ENCODE assay signal across 24 cellular contexts in the genomic region with DNA sequence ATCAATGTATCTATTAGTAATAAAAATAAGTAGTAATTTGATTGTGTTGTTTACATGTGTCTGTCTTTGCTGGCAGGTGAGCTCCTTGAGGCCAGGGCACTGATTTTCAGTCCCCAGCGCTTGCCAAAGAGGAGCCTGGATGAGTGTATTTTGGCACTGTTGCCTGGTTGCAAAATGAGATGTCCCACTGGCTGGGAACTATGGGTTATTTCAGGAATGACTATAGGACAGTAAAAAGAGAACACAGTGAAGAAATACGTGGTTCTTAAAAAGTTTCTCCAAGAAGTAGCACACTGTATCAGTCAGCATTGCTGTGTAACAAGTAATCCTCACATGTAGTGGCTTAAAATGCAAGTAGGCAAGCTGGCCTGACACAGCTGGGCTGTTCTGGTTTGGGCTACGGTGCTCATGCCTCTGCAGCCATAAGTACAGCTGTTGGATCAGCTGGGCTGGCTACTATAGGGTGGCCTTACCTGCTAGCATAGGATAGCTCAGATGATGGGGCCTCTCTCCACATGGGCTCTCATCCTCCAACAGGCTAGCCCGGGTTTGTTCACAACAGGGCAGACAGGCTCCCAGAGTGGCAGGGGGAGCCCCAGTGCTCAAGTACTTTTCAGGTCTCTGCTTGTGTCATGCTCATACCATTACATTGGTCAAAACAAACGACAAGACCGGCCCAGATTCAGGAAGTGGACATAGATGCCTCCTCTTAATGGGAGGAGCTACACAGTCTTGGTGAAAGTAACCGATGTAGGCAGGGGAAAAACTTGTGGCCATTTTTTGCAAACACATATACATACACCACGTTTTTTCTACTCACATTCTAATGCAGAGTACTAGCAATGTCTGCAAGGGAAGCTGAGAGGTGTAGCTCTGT.
DNase-seq lines count a peak whose midpoint lies in the region; ATAC-seq, FAIRE-seq and TF ChIP-seq lines count a peak whose summit lies in the region.
"Had no signal": no experiment of that assay in that cellular context is flagged by ENCODE, and none has a peak within 500 bp of the region (broad histone marks: within the 10 kb centered on the region; RNA-seq: fewer than 3 reads in every experiment).

No MANE protein-coding gene starts in this region.

- peak overlapping the region; percentile 78 to 97 (median 92) for H3K27ac Mint-ChIP-seq in naive B cell
- H3K27ac Mint-ChIP-seq in stimulated activated naive B cell treated with anti-CD40 and anti-IgM and Interleukin-4, amounts not matched to agents 10 μg/mL and 1 μg/mL and 100 μg/mL, for 72 hours = peak overlapping the region; percentile 39
- H3K27ac Mint-ChIP-seq in activated T-cell treated with anti-CD3 and anti-CD28 coated beads, Interleukin-2, amount 50 U/mL, for 72 hours = no peak overlapping the region

- no peaks in the 10 kb centered on the region for H3K9me3 ChIP-seq in body of pancreas

- H3K4me1 ChIP-seq in body of pancreas = peaks cover 32% of the 10 kb centered on the region

- no peaks in the 10 kb centered on the region for H3K36me3 Mint-ChIP-seq in naive B cell
- H3K36me3 Mint-ChIP-seq in stimulated activated naive B cell treated with anti-CD40 and anti-IgM and Interleukin-4, amounts not matched to agents 10 μg/mL and 1 μg/mL and 100 μg/mL, for 72 hours = peaks cover 8 to 18% of the 10 kb centered on the region in 2 donors
- peaks cover 0 to 2% of the 10 kb centered on the region in 2 donors for H3K36me3 Mint-ChIP-seq in activated T-cell treated with anti-CD3 and anti-CD28 coated beads, Interleukin-2, amount 50 U/mL, for 72 hours (ENCODE audit: insufficient read depth in 2 of 2)
- H3K36me3 Mint-ChIP-seq: CD8-positive, alpha-beta memory T cell had no signal

- ATAC-seq in body of pancreas = no peak
- no peak for ATAC-seq in naive B cell (ENCODE audit: low read depth in 2 of 2)
- ATAC-seq in stimulated activated naive B cell treated with anti-CD40 and anti-IgM and Interleukin-4, amounts not matched to agents 10 μg/mL and 1 μg/mL and 100 μg/mL, for 72 hours (replicated peaks) = peak; percentile 53 to 59
- no peak for ATAC-seq in HG03342 (IDR thresholded peaks at IDR 0.05; ENCODE audit: unreplicated experiment)
- ATAC-seq in activated T-cell treated with anti-CD3 and anti-CD28 coated beads, Interleukin-2, amount 50 U/mL, for 72 hours (replicated peaks in 1 of 2) = no peak
- ATAC-seq: Panc1, SK-N-SH treated with all-trans-retinoic acid at 6 μM for 48 hours had no signal

- H3K36me3 ChIP-seq in body of pancreas (replicated peaks in 1 of 2; ENCODE audit: insufficient read depth in 1 of 2, low read depth in 2 of 2) = no peaks in the 10 kb centered on the region

- WGBS in body of pancreas, 2 donors = 92 to 93% methylated on average over 8 of the region's 8 CpGs

- peaks cover 0 to 1% (median 0%) of the 10 kb centered on the region in 7 donors for H3K9me3 Mint-ChIP-seq in naive B cell
- no peaks in the 10 kb centered on the region for H3K9me3 Mint-ChIP-seq in stimulated activated naive B cell treated with anti-CD40 and anti-IgM and Interleukin-4, amounts not matched to agents 10 μg/mL and 1 μg/mL and 100 μg/mL, for 72 hours
- H3K9me3 Mint-ChIP-seq in activated T-cell treated with anti-CD3 and anti-CD28 coated beads, Interleukin-2, amount 50 U/mL, for 72 hours = peaks cover 0 to 7% of the 10 kb centered on the region in 2 donors

- H3K27ac ChIP-seq in body of pancreas = peak overlapping the region in 3 of 4 donors; percentile 31 to 73 (median 36)
- H3K27ac ChIP-seq: C4-2B, HL-60 had no signal

- H3K4me3 ChIP-seq in body of pancreas = no peak overlapping the region

- DNase-seq in GM12891 (ENCODE audit: insufficient read length, low spot score) (no peak), body of pancreas (no peak), naive B cell (no peak), NOMO-1 treated with dmso at 0.1 percent for 144 hours (lab: John Stamatoyannopoulos, UW; ENCODE audit: unreplicated experiment) (no peak), HEK293T (ENCODE audit: extremely low spot score) (no peak)
- DNase-seq in stimulated activated naive B cell treated with anti-CD40 and anti-IgM and Interleukin-4, amounts not matched to agents 10 μg/mL and 1 μg/mL and 100 μg/mL, for 72 hours = no peak
- no peak for DNase-seq in activated T-cell treated with anti-CD3 and anti-CD28 coated beads, Interleukin-2, amount 50 U/mL, for 72 hours
- DNase-seq: ACHN; Calu3; CD8-positive, alpha-beta memory T cell; DMS153; GDM1; IMR-90; NCI-H1105; NCI-H146; NCI-H2029; NCI-H226; NCI-H510A treated with DMSO at 0.1 percent for 48 hours; NCI-H748 treated with DMSO at 0.1 percent for 48 hours had no signal

- no peak for FAIRE-seq in GM12891 (lab: Jason Lieb, UNC)

- intact Hi-C loops in body of pancreas (cut with DNase I) = no loop called here

- TF ChIP-seq CTCF in body of pancreas (IDR thresholded peaks at IDR 0.05) = no peak

- CTCF ChIA-PET in HEK293T (lab: Yijun Ruan, JAX) = interaction anchor here (0.5 to 1.2 kb wide), 4 partner anchors 58 to 631 kb away, joined by 3 to 4 read pairs (median 3); no protein-coding TSS in a partner anchor

- peak overlapping the region in 7 of 8 donors; percentile 25 to 84 (median 48) for H3K4me3 Mint-ChIP-seq in naive B cell
- no peak overlapping the region for H3K4me3 Mint-ChIP-seq in stimulated activated naive B cell treated with anti-CD40 and anti-IgM and Interleukin-4, amounts not matched to agents 10 μg/mL and 1 μg/mL and 100 μg/mL, for 72 hours
- H3K4me3 Mint-ChIP-seq in activated T-cell treated with anti-CD3 and anti-CD28 coated beads, Interleukin-2, amount 50 U/mL, for 72 hours = no peak overlapping the region
- H3K4me3 Mint-ChIP-seq: CD8-positive, alpha-beta memory T cell had no signal

- H3K27me3 Mint-ChIP-seq in naive B cell = no peaks in the 10 kb centered on the region
- H3K27me3 Mint-ChIP-seq in stimulated activated naive B cell treated with anti-CD40 and anti-IgM and Interleukin-4, amounts not matched to agents 10 μg/mL and 1 μg/mL and 100 μg/mL, for 72 hours = no peaks in the 10 kb centered on the region
- no peaks in the 10 kb centered on the region for H3K27me3 Mint-ChIP-seq in activated T-cell treated with anti-CD3 and anti-CD28 coated beads, Interleukin-2, amount 50 U/mL, for 72 hours (ENCODE audit: low read depth)
- H3K27me3 Mint-ChIP-seq: CD8-positive, alpha-beta memory T cell had no signal

- TF ChIP-seq POLR2A in GM12891 (IDR thresholded peaks at IDR 0.05; ENCODE audit: low read depth, low read length) (no peak), body of pancreas (IDR thresholded peaks at IDR 0.05) (no peak)

- POLR2A ChIA-PET in HEK293T (lab: Yijun Ruan, JAX) = no interaction called here

- peaks cover 46 to 72% (median 64%) of the 10 kb centered on the region in 3 donors for H3K4me1 Mint-ChIP-seq in naive B cell
- H3K4me1 Mint-ChIP-seq in stimulated activated naive B cell treated with anti-CD40 and anti-IgM and Interleukin-4, amounts not matched to agents 10 μg/mL and 1 μg/mL and 100 μg/mL, for 72 hours = peaks cover 41 to 64% of the 10 kb centered on the region in 2 donors
- H3K4me1 Mint-ChIP-seq in activated T-cell treated with anti-CD3 and anti-CD28 coated beads, Interleukin-2, amount 50 U/mL, for 72 hours (ENCODE audit: low read depth) = no peaks in the 10 kb centered on the region

- no peaks in the 10 kb centered on the region for H3K27me3 ChIP-seq in body of pancreas

TF ChIP-seq in GM12891, 5 proteins besides CTCF, POLR2A, EP300 and RAD21:
- TF ChIP-seq PAX5 (IDR thresholded peaks at IDR 0.05; ENCODE audit: insufficient read depth, low read length, severe bottlenecking) (no peak), SPI1 (IDR thresholded peaks at IDR 0.05; ENCODE audit: low read depth, low read length) (peak; percentile 55; the same call in 1 of the 2 replicates), POLR2AphosphoS5 (IDR thresholded peaks at IDR 0.05; ENCODE audit: low read depth, low read length) (no peak)

TF ChIP-seq in HEK293T, 16 proteins besides CTCF, POLR2A, EP300 and RAD21:
- TF ChIP-seq FOXK2 (IDR thresholded peaks at IDR 0.05) (no peak), CTBP1 (IDR thresholded peaks at IDR 0.05; ENCODE audit: borderline replicate concordance) (no peak), NFRKB (IDR thresholded peaks at IDR 0.05) (no peak), FOXA1 (IDR thresholded peaks at IDR 0.05) (no peak), ARNT (IDR thresholded peaks at IDR 0.05) (no peak), SUZ12 (IDR thresholded peaks at IDR 0.05) (no peak), HDGF (IDR thresholded peaks at IDR 0.05; ENCODE audit: borderline replicate concordance) (no peak), BHLHE40 (IDR thresholded peaks at IDR 0.05; ENCODE audit: borderline replicate concordance) (no peak), SP1 (IDR thresholded peaks at IDR 0.05) (no peak), TARDBP (IDR thresholded peaks at IDR 0.05) (no peak), L3MBTL2 (conservative IDR thresholded peaks at IDR 0.05) (no peak), ZNF384 (IDR thresholded peaks at IDR 0.05) (no peak), FOXM1 (IDR thresholded peaks at IDR 0.05; ENCODE audit: borderline replicate concordance) (no peak), ELF4 (IDR thresholded peaks at IDR 0.05) (no peak), LEF1 (IDR thresholded peaks at IDR 0.05; ENCODE audit: borderline replicate concordance) (no peak)
- TF ChIP-seq, protein P1, sequence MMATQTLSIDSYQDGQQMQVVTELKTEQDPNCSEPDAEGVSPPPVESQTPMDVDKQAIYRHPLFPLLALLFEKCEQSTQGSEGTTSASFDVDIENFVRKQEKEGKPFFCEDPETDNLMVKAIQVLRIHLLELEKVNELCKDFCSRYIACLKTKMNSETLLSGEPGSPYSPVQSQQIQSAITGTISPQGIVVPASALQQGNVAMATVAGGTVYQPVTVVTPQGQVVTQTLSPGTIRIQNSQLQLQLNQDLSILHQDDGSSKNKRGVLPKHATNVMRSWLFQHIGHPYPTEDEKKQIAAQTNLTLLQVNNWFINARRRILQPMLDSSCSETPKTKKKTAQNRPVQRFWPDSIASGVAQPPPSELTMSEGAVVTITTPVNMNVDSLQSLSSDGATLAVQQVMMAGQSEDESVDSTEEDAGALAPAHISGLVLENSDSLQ (IDR thresholded peaks at IDR 0.05) = no peak

Comparison
In these comparisons a context has a peak if more than half of its experiments do, and no peak if none do; other contexts are left out.
1. ATAC-seq: peak in stimulated activated naive B cell treated with anti-CD40 and anti-IgM and Interleukin-4, amounts not matched to agents 10 μg/mL and 1 μg/mL and 100 μg/mL, for 72 hours (2 of 2); none in body of pancreas (single experiment), naive B cell (0 of 2), HG03342 (single experiment) and activated T-cell treated with anti-CD3 and anti-CD28 coated beads, Interleukin-2, amount 50 U/mL, for 72 hours (0 of 2).
2. H3K4me3 Mint-ChIP-seq: peak in naive B cell (7 of 8); none in stimulated activated naive B cell treated with anti-CD40 and anti-IgM and Interleukin-4, amounts not matched to agents 10 μg/mL and 1 μg/mL and 100 μg/mL, for 72 hours (0 of 2) and activated T-cell treated with anti-CD3 and anti-CD28 coated beads, Interleukin-2, amount 50 U/mL, for 72 hours (0 of 2).